In genomic region chr5:7815757-7816534, GRCh38 we compare ENCODE assay signal across 8 cellular contexts. TPM values are rescaled to one million over a fixed set of nuclear protein-coding genes. Genes with fewer than 3 reads are reported as not detected.
DNase-seq lines count a peak whose midpoint lies in the region; TF ChIP-seq lines count a peak whose summit lies in the region.

No MANE protein-coding gene starts in this region.

- H3K27me3 Mint-ChIP-seq in T-helper 2 cell treated with Interferon-gamma antibody and Interleukin-4, amounts not matched to agents 5 μg/mL and 100 μg/mL, for 36 hours (ENCODE audit: low read depth) = peaks cover 10% of the 10 kb centered on the region

- no peak overlapping the region for H3K27ac Mint-ChIP-seq in T-helper 2 cell treated with Interferon-gamma antibody and Interleukin-4, amounts not matched to agents 5 μg/mL and 100 μg/mL, for 36 hours

- H3K36me3 ChIP-seq in Loucy (ENCODE audit: insufficient read depth, low read length) (no peaks in the 10 kb centered on the region), smooth muscle cell (ENCODE audit: low read depth) (no peaks in the 10 kb centered on the region)

- H3K4me2 ChIP-seq in Loucy (ENCODE audit: low read depth, low read length, poor library complexity, severe bottlenecking) (peak overlapping the region; percentile 68), smooth muscle cell (peak overlapping the region; percentile 77)

- H3K79me2 ChIP-seq in Loucy (ENCODE audit: insufficient read depth, low read length) (no peaks in the 10 kb centered on the region), smooth muscle cell (ENCODE audit: low read depth) (no peaks in the 10 kb centered on the region)

- H3K27me3 ChIP-seq in Loucy (ENCODE audit: insufficient read depth, low read length, poor library complexity, severe bottlenecking) = no peaks in the 10 kb centered on the region
- no peaks in the 10 kb centered on the region for H3K27me3 ChIP-seq in smooth muscle cell (ENCODE audit: low read depth)

- H3F3A ChIP-seq in Loucy (ENCODE audit: low read depth) (no peaks in the 10 kb centered on the region), smooth muscle cell (ENCODE audit: low read depth) (no peaks in the 10 kb centered on the region)

- peak; percentile 83 for DNase-seq in GM10266 (ENCODE audit: extremely low spot score)
- DNase-seq in HCEC 1CT = peak; percentile 45
- peak; percentile 54 for DNase-seq in T-helper 2 cell treated with Interferon-gamma antibody and Interleukin-4, amounts not matched to agents 5 μg/mL and 100 μg/mL, for 36 hours (ENCODE audit: low spot score)
- peak; percentile 89 for DNase-seq in astrocyte of the hippocampus (ENCODE audit: low read depth, low spot score)
- DNase-seq in iPS DF 4.7 (ENCODE audit: extremely low read depth, low spot score) = peak; percentile 87
- DNase-seq in smooth muscle cell (lab: John Stamatoyannopoulos, UW; ENCODE audit: unreplicated experiment) = peak; percentile 59
- no peak for DNase-seq in T1000 (lab: John Stamatoyannopoulos, UW)

- 23% methylated on average over 15 of the region's 15 CpGs for WGBS in smooth muscle cell (ENCODE audit: low lambda C conversion rate)

- H4K20me1 ChIP-seq in Loucy (ENCODE audit: insufficient read depth, low read length, poor library complexity, severe bottlenecking) = no peaks in the 10 kb centered on the region
- H4K20me1 ChIP-seq in smooth muscle cell (ENCODE audit: low read depth) = no peaks in the 10 kb centered on the region

- H2AFZ ChIP-seq in Loucy (ENCODE audit: low read length) (peak overlapping the region; percentile 74), smooth muscle cell (ENCODE audit: low read depth) (peak overlapping the region; percentile 41)

- no peaks in the 10 kb centered on the region for H3K4me1 Mint-ChIP-seq in T-helper 2 cell treated with Interferon-gamma antibody and Interleukin-4, amounts not matched to agents 5 μg/mL and 100 μg/mL, for 36 hours (ENCODE audit: low read depth)

- H3K9ac ChIP-seq in Loucy (ENCODE audit: low read depth, low read length, poor library complexity, severe bottlenecking) (peak overlapping the region; percentile 60), smooth muscle cell (ENCODE audit: low read depth) (no peak overlapping the region)

- H3K9me3 ChIP-seq in Loucy (ENCODE audit: insufficient read depth, low read depth, low read length) (no peaks in the 10 kb centered on the region), smooth muscle cell (replicated peaks; ENCODE audit: low read depth) (no peaks in the 10 kb centered on the region)

- H3K9me2 ChIP-seq in Loucy (replicated peaks; ENCODE audit: low read depth, low read length) = no peaks in the 10 kb centered on the region

- no peaks in the 10 kb centered on the region for H3K36me3 Mint-ChIP-seq in T-helper 2 cell treated with Interferon-gamma antibody and Interleukin-4, amounts not matched to agents 5 μg/mL and 100 μg/mL, for 36 hours (ENCODE audit: low read depth)

- H3K4me1 ChIP-seq in Loucy (ENCODE audit: insufficient read depth, low read length, poor library complexity, severe bottlenecking) (peaks cover 30% of the 10 kb centered on the region), smooth muscle cell (ENCODE audit: low read depth) (peaks cover 4% of the 10 kb centered on the region)

- no peak overlapping the region for H3K4me3 Mint-ChIP-seq in T-helper 2 cell treated with Interferon-gamma antibody and Interleukin-4, amounts not matched to agents 5 μg/mL and 100 μg/mL, for 36 hours

- H3K27ac ChIP-seq in smooth muscle cell (ENCODE audit: low read depth) = no peak overlapping the region

- TF ChIP-seq CTCF in GM10266 (IDR thresholded peaks at IDR 0.05; ENCODE audit: control insufficient read depth, insufficient read depth, low read depth, missing control alignments) = peak; percentile 99
- peak; percentile 92 for TF ChIP-seq CTCF in Loucy (conservative IDR thresholded peaks at IDR 0.05; ENCODE audit: low read length)
- TF ChIP-seq CTCF in smooth muscle cell (IDR thresholded peaks at IDR 0.05; ENCODE audit: borderline replicate concordance, insufficient read depth, poor library complexity, severe bottlenecking) = peak; percentile 82

- H3K9me3 Mint-ChIP-seq in T-helper 2 cell treated with Interferon-gamma antibody and Interleukin-4, amounts not matched to agents 5 μg/mL and 100 μg/mL, for 36 hours = no peaks in the 10 kb centered on the region

- H3K4me3 ChIP-seq in Loucy (ENCODE audit: low read length, poor library complexity, severe bottlenecking) (peak overlapping the region; percentile 64), smooth muscle cell (no peak overlapping the region)

RNA-seq across cellular contexts. Expression of gene CFAP90, which starts 35.0 kb away (rescaled TPM):
- 0.22 TPM in 1 of 2 replicates, not detected in the other for total RNA-seq in smooth muscle cell
- polyA plus RNA-seq in smooth muscle cell = 0.82 and 1.1 TPM in 2 replicates

RNA-seq across cellular contexts. Expression of gene FASTKD3, which starts 52.9 kb away (rescaled TPM):
- total RNA-seq in smooth muscle cell = 16.5 and 18.0 TPM in 2 replicates
- 4.6 and 12.6 TPM in 2 replicates for polyA plus RNA-seq in smooth muscle cell

RNA-seq across cellular contexts. Expression of gene MTRR, which starts 53.0 kb away (rescaled TPM):
- total RNA-seq in smooth muscle cell = 23.7 and 24.5 TPM in 2 replicates
- 16.2 and 18.3 TPM in 2 replicates for polyA plus RNA-seq in smooth muscle cell
